Comparison of ENCODE assay signal across 1 cellular context in genomic region chr1:86913896-86914634, GRCh38.
TF ChIP-seq lines count a peak whose summit lies in the region.

TSS of gene SELENOF (minus strand) at chr1:86914126. CDS start at chr1:86914111, 15 bp downstream.

TF ChIP-seq in GM12878, 131 proteins besides CTCF, POLR2A, EP300 and RAD21 (continued from another document and continues in another):
- TF ChIP-seq, protein P1, sequence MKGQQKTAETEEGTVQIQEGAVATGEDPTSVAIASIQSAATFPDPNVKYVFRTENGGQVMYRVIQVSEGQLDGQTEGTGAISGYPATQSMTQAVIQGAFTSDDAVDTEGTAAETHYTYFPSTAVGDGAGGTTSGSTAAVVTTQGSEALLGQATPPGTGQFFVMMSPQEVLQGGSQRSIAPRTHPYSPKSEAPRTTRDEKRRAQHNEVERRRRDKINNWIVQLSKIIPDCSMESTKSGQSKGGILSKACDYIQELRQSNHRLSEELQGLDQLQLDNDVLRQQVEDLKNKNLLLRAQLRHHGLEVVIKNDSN (IDR thresholded peaks at IDR 0.05; ENCODE audit: borderline replicate concordance, extremely low read length, insufficient read depth, low read depth, low read length): no peak
- TF ChIP-seq SUPT20H (IDR thresholded peaks at IDR 0.05; ENCODE audit: borderline replicate concordance, control insufficient read depth, low read depth, low read length) (no peak), ASH2L (IDR thresholded peaks at IDR 0.05; ENCODE audit: borderline replicate concordance, low read depth) (no peak), BCL11A (IDR thresholded peaks at IDR 0.05; ENCODE audit: low read depth, low read length) (no peak), NFIC (IDR thresholded peaks at IDR 0.05; ENCODE audit: low read depth, low read length) (no peak), BCLAF1 (IDR thresholded peaks at IDR 0.05) (no peak), HDGF (IDR thresholded peaks at IDR 0.05) (peak; percentile 75; the same call in 1 of the 2 replicates), NKRF (conservative IDR thresholded peaks at IDR 0.05) (peak; percentile 80; the same call in 1 of the 2 replicates), POLR2AphosphoS5 (IDR thresholded peaks at IDR 0.05; ENCODE audit: low read length) (peak; percentile 95), BHLHE40 (IDR thresholded peaks at IDR 0.05; ENCODE audit: borderline replicate concordance in 1 of 2, low read depth in 2 of 2, low read length in 1 of 2) (no peak), ZNF592 (IDR thresholded peaks at IDR 0.05) (peak; percentile 94), MYB (IDR thresholded peaks at IDR 0.05; ENCODE audit: borderline replicate concordance, low read depth, low read length) (peak; percentile 97), YBX1 (IDR thresholded peaks at IDR 0.05) (no peak), PAX5 (IDR thresholded peaks at IDR 0.05; ENCODE audit: borderline replicate concordance, low read depth, low read length) (no peak), GATAD2B (conservative IDR thresholded peaks at IDR 0.05; ENCODE audit: low read depth) (0 out of 2 replicates have a peak, but pooled peaks have one; percentile 55), ELK1 (IDR thresholded peaks at IDR 0.05; ENCODE audit: low read depth, low read length) (no peak; the same call in 1 of the 2 replicates), IRF5 (IDR thresholded peaks at IDR 0.05; ENCODE audit: borderline replicate concordance) (peak; percentile 97), MEF2B (IDR thresholded peaks at IDR 0.05; ENCODE audit: partially characterized antibody, poor library complexity, severe bottlenecking) (no peak), RFX5 (IDR thresholded peaks at IDR 0.05; ENCODE audit: low read depth, low read length) (0 out of 2 replicates have a peak, but pooled peaks have one; percentile 36), SP1 (IDR thresholded peaks at IDR 0.05; ENCODE audit: low read depth, low read length) (peak; percentile 65), MAX (IDR thresholded peaks at IDR 0.05; ENCODE audit: low read depth, low read length) (no peak; the same call in 1 of the 2 replicates), YY1 (IDR thresholded peaks at IDR 0.05; ENCODE audit: low read depth, low read length) (peak; percentile 97), SMAD1 (IDR thresholded peaks at IDR 0.05; ENCODE audit: low read depth, partially characterized antibody) (no peak), RB1 (IDR thresholded peaks at IDR 0.05; ENCODE audit: borderline replicate concordance) (peak; percentile 80; the same call in 1 of the 2 replicates), RELA (IDR thresholded peaks at IDR 0.05; ENCODE audit: borderline replicate concordance, partially characterized antibody) (peak; percentile 68), ZNF217 (IDR thresholded peaks at IDR 0.05) (no peak), SRF (IDR thresholded peaks at IDR 0.05; ENCODE audit: low read depth in 2 of 2, low read length in 2 of 2) (no peak)
- TF ChIP-seq, protein P2, sequence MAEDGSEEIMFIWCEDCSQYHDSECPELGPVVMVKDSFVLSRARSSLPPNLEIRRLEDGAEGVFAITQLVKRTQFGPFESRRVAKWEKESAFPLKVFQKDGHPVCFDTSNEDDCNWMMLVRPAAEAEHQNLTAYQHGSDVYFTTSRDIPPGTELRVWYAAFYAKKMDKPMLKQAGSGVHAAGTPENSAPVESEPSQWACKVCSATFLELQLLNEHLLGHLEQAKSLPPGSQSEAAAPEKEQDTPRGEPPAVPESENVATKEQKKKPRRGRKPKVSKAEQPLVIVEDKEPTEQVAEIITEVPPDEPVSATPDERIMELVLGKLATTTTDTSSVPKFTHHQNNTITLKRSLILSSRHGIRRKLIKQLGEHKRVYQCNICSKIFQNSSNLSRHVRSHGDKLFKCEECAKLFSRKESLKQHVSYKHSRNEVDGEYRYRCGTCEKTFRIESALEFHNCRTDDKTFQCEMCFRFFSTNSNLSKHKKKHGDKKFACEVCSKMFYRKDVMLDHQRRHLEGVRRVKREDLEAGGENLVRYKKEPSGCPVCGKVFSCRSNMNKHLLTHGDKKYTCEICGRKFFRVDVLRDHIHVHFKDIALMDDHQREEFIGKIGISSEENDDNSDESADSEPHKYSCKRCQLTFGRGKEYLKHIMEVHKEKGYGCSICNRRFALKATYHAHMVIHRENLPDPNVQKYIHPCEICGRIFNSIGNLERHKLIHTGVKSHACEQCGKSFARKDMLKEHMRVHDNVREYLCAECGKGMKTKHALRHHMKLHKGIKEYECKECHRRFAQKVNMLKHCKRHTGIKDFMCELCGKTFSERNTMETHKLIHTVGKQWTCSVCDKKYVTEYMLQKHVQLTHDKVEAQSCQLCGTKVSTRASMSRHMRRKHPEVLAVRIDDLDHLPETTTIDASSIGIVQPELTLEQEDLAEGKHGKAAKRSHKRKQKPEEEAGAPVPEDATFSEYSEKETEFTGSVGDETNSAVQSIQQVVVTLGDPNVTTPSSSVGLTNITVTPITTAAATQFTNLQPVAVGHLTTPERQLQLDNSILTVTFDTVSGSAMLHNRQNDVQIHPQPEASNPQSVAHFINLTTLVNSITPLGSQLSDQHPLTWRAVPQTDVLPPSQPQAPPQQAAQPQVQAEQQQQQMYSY (CRISPR knock-in tag; IDR thresholded peaks at IDR 0.05): no peak
- TF ChIP-seq, protein P3, sequence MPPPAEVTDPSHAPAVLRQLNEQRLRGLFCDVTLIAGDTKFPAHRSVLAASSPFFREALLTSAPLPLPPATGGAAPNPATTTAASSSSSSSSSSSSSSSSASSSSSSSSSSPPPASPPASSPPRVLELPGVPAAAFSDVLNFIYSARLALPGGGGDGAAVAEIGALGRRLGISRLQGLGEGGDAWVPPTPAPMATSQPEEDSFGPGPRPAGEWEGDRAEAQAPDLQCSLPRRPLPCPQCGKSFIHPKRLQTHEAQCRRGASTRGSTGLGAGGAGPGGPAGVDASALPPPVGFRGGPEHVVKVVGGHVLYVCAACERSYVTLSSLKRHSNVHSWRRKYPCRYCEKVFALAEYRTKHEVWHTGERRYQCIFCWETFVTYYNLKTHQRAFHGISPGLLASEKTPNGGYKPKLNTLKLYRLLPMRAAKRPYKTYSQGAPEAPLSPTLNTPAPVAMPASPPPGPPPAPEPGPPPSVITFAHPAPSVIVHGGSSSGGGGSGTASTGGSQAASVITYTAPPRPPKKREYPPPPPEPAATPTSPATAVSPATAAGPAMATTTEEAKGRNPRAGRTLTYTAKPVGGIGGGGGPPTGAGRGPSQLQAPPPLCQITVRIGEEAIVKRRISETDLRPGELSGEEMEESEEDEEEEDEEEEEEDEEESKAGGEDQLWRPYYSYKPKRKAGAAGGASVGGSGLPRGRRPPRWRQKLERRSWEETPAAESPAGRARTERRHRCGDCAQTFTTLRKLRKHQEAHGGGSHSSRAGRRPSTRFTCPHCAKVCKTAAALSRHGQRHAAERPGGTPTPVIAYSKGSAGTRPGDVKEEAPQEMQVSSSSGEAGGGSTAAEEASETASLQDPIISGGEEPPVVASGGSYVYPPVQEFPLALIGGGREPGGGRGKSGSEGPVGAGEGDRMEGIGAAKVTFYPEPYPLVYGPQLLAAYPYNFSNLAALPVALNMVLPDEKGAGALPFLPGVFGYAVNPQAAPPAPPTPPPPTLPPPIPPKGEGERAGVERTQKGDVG (CRISPR knock-in tag; IDR thresholded peaks at IDR 0.05): no peak
